ENCODE assay signal across 19 cellular contexts in genomic region chr3:143472731-143473523, GRCh38.
A peak's percentile ranks its signal among the peaks of the same experiment; 100 is the strongest.
DNase-seq lines count a peak whose midpoint lies in the region; ATAC-seq, FAIRE-seq and TF ChIP-seq lines count a peak whose summit lies in the region.
"Had no signal": no experiment of that assay in that cellular context is flagged by ENCODE, and none has a peak within 500 bp of the region (broad histone marks: within the 10 kb centered on the region; RNA-seq: fewer than 3 reads in every experiment).

No MANE protein-coding gene starts in this region.

- 95% methylated on average over 7 of the region's 7 CpGs; no CpG with 5 or more reads in 1 of the 2 experiments for WGBS in H1 (ENCODE audit: extremely low coverage in 1 of 2, insufficient coverage in 1 of 2, insufficient read length in 1 of 2, insufficient replicate concordance in 2 of 2, low coverage in 1 of 2, low lambda C conversion rate in 2 of 2, missing lambda C conversion rate in 1 of 2), 2 experiments

- H3K23ac ChIP-seq in H1 (ENCODE audit: insufficient read length), result no peak overlapping the region

- no peak overlapping the region for H2BK20ac ChIP-seq in H1 (ENCODE audit: low read length)

- no peaks in the 10 kb centered on the region for H3K23me2 ChIP-seq in H1 (ENCODE audit: low read depth, low read length)

- H3K79me1 ChIP-seq in H1 (ENCODE audit: low read depth, low read length), result no peaks in the 10 kb centered on the region

- H3K27ac ChIP-seq in H1 (ENCODE audit: low read depth, low read length) (no peak overlapping the region), left lung (no peak overlapping the region)
- H3K27ac ChIP-seq: 22Rv1 had no signal

- no peak overlapping the region for H3K4ac ChIP-seq in H1 (replicated peaks; ENCODE audit: insufficient read length, low read depth, low read length)

- H2BK120ac ChIP-seq in H1 (replicated peaks; ENCODE audit: low read depth, low read length), result no peak overlapping the region

- H3K14ac ChIP-seq in H1 (ENCODE audit: insufficient read length), result no peak overlapping the region

- no peaks in the 10 kb centered on the region for H3K79me2 ChIP-seq in H1 (ENCODE audit: control insufficient read depth in 1 of 2, insufficient read depth in 2 of 2, low read length in 2 of 2)

- no peak for TF ChIP-seq POLR2A in H1 (IDR thresholded peaks at IDR 0.05; ENCODE audit: control extremely low read depth in 1 of 2, low read depth in 2 of 2, low read length in 2 of 2)

- no peak overlapping the region for H3K9ac ChIP-seq in H1 (replicated peaks in 1 of 4; ENCODE audit: extremely low read depth in 1 of 4, low read depth in 3 of 4, low read length in 3 of 4)
- H3K9ac ChIP-seq: BLaER1 treated with 17β-estradiol and CSF1 and Interleukin-3, amounts not matched to agents 10 nM and 100 nM had no signal

- H4K8ac ChIP-seq in H1 (ENCODE audit: extremely low read depth, insufficient read depth, low read length), result no peak overlapping the region

- H3K9me3 ChIP-seq in H1 (ENCODE audit: insufficient read depth in 2 of 2, low read depth in 1 of 2, low read length in 1 of 2) (no peaks in the 10 kb centered on the region), left lung (no peaks in the 10 kb centered on the region)
- H3K9me3 ChIP-seq: BLaER1 treated with 17β-estradiol and CSF1 and Interleukin-3, amounts not matched to agents 10 nM and 100 nM had no signal

- no peak overlapping the region for H3K4me2 ChIP-seq in H1 (ENCODE audit: insufficient read depth in 1 of 2, low read depth in 2 of 2, low read length in 2 of 2)

- CTCF ChIA-PET in H1 (lab: Charles Lee; ENCODE audit: partially characterized antibody), result no interaction called here

- H3K56ac ChIP-seq in H1 (replicated peaks; ENCODE audit: insufficient read length, low read depth, low read length), result no peak overlapping the region

- H2AFZ ChIP-seq in H1 (ENCODE audit: low read length), result no peak overlapping the region

- H4K91ac ChIP-seq in H1 (replicated peaks; ENCODE audit: insufficient read length, low read length), result no peak overlapping the region

- no peak for TF ChIP-seq EP300 in H1 (IDR thresholded peaks at IDR 0.05; ENCODE audit: borderline replicate concordance in 1 of 2, low read depth in 2 of 2, low read length in 2 of 2)

- no peaks in the 10 kb centered on the region for H4K20me1 ChIP-seq in H1 (replicated peaks in 1 of 2; ENCODE audit: control insufficient read depth in 1 of 2, insufficient read depth in 2 of 2, low read length in 2 of 2)
- H4K20me1 ChIP-seq: BLaER1 treated with 17β-estradiol and CSF1 and Interleukin-3, amounts not matched to agents 10 nM and 100 nM had no signal

- POLR2A ChIA-PET in H1 (lab: Charles Lee; ENCODE audit: partially characterized antibody), result no interaction called here

- TF ChIP-seq CTCF in H1 (IDR thresholded peaks at IDR 0.05; ENCODE audit: control extremely low read depth in 1 of 3, insufficient read depth in 1 of 3, low read depth in 1 of 3, low read length in 3 of 3), result no peak
- no peak for TF ChIP-seq CTCF in left lung (IDR thresholded peaks at IDR 0.05)

- H2AK5ac ChIP-seq in H1 (ENCODE audit: low read depth, low read length), result 0 out of 2 replicates have a peak overlapping the region, but pooled peaks have one; percentile 75

- no peak overlapping the region for H3K18ac ChIP-seq in H1 (ENCODE audit: extremely low read depth, low read length)

- H3K27me3 ChIP-seq in H1 (replicated peaks in 1 of 4; ENCODE audit: control insufficient read depth in 3 of 4, extremely low read depth in 1 of 4, insufficient read depth in 3 of 4, low read length in 3 of 4) (no peaks in the 10 kb centered on the region), left lung (no peaks in the 10 kb centered on the region)
- H3K27me3 ChIP-seq: BLaER1 treated with 17β-estradiol and CSF1 and Interleukin-3, amounts not matched to agents 10 nM and 100 nM had no signal

- H3K36me3 ChIP-seq in H1 (ENCODE audit: control insufficient read depth in 2 of 4, insufficient read depth in 4 of 4, low read length in 3 of 4) (no peaks in the 10 kb centered on the region), left lung (no peaks in the 10 kb centered on the region)
- H3K36me3 ChIP-seq: HAP-1 had no signal

- no peak overlapping the region for H2BK15ac ChIP-seq in H1 (ENCODE audit: low read length)

- H3K4me1 ChIP-seq in H1 (replicated peaks in 1 of 4; ENCODE audit: control insufficient read depth in 3 of 4, insufficient read depth in 4 of 4, low read length in 3 of 4) (peaks cover 0 to 6% (median 5%) of the 10 kb centered on the region in 4 experiments; a peak in 4 of 7 replicates), left lung (no peaks in the 10 kb centered on the region)

- DNase-seq in Right ventricle myocardium inferior (ENCODE audit: missing footprints), result no peak
- DNase-seq in Right ventricle myocardium superior, result no peak
- DNase-seq in H1 (ENCODE audit: low read depth in 1 of 2, low spot score in 2 of 2), result no peak
- no peak for DNase-seq in left lung
- DNase-seq in activated CD4-positive, alpha-beta T cell treated with anti-CD3 and anti-CD28 coated beads for 1 hour, result no peak
- DNase-seq in NCI-H2196 treated with DMSO at 0.1 percent for 48 hours (lab: John Stamatoyannopoulos, UW; ENCODE audit: unreplicated experiment), result no peak
- DNase-seq: CD4-positive, alpha-beta memory T cell; DMS153; DMS79 treated with DMSO at 0.1 percent for 48 hours; EL; GOT3 had no signal

- H2BK5ac ChIP-seq in H1 (ENCODE audit: low read depth, low read length), result no peak overlapping the region

- TF ChIP-seq RAD21 in H1 (IDR thresholded peaks at IDR 0.05 in 1 of 2, conservative IDR thresholded peaks at IDR 0.05 in 1 of 2; ENCODE audit: low read depth in 2 of 2, low read length in 2 of 2), result no peak

- intact Hi-C loops in Right ventricle myocardium inferior (cut with DNase I), result no loop called here
- intact Hi-C loops in Right ventricle myocardium superior (cut with DNase I), result no loop called here
- intact Hi-C loops in left lung (cut with DNase I), result no loop called here

- H2BK12ac ChIP-seq in H1 (ENCODE audit: low read depth, low read length), result no peak overlapping the region

- H3K4me3 ChIP-seq in H1 (ENCODE audit: extremely low read depth in 1 of 4, insufficient read depth in 2 of 4, low read depth in 3 of 4, low read length in 4 of 4) (no peak overlapping the region), left lung (no peak overlapping the region)
- H3K4me3 ChIP-seq: BLaER1 treated with 17β-estradiol and CSF1 and Interleukin-3, amounts not matched to agents 10 nM and 100 nM; HAP-1 had no signal

- ATAC-seq in Right ventricle myocardium inferior, result peak; percentile 20
- no peak for ATAC-seq in Right ventricle myocardium superior (ENCODE audit: poor library complexity)
- ATAC-seq in left lung, result peak; percentile 34
- no peak for ATAC-seq in GM19023 (IDR thresholded peaks at IDR 0.05; ENCODE audit: unreplicated experiment)

- no peak overlapping the region for H4K5ac ChIP-seq in H1 (ENCODE audit: insufficient read length, low read depth, low read length)

- no peak for FAIRE-seq in H1 (lab: Jason Lieb, UNC)
- FAIRE-seq: G401.6, GM12891, GM19239, HTR-8/SVneo had no signal

TF ChIP-seq in H1, 55 proteins besides CTCF, POLR2A, EP300 and RAD21:
- TF ChIP-seq BACH1 (IDR thresholded peaks at IDR 0.05; ENCODE audit: low read length), result no peak
- TF ChIP-seq BCL11A (IDR thresholded peaks at IDR 0.05; ENCODE audit: low read depth in 2 of 2, low read length in 2 of 2), result no peak
- TF ChIP-seq JUN (IDR thresholded peaks at IDR 0.05; ENCODE audit: low read depth, low read length), result no peak
- no peak for TF ChIP-seq ZNF274 (IDR thresholded peaks at IDR 0.05; ENCODE audit: borderline replicate concordance, extremely low read depth, low read length)
- no peak for TF ChIP-seq SUZ12 (IDR thresholded peaks at IDR 0.05; ENCODE audit: low read length)
- no peak for TF ChIP-seq KDM5A (IDR thresholded peaks at IDR 0.05; ENCODE audit: low read length)
- no peak for TF ChIP-seq RBBP5 (IDR thresholded peaks at IDR 0.05; ENCODE audit: borderline replicate concordance, low read depth, low read length)
- TF ChIP-seq SP4 (IDR thresholded peaks at IDR 0.05; ENCODE audit: low read length), result no peak
- no peak for TF ChIP-seq TCF12 (IDR thresholded peaks at IDR 0.05; ENCODE audit: low read depth, low read length)
- no peak for TF ChIP-seq TAF7 (optimal IDR thresholded peaks at IDR 0.05; ENCODE audit: borderline replicate concordance, low read depth, low read length)
- no peak for TF ChIP-seq SP1 (IDR thresholded peaks at IDR 0.05; ENCODE audit: low read depth, low read length)
- TF ChIP-seq KDM1A (IDR thresholded peaks at IDR 0.05; ENCODE audit: borderline replicate concordance, low read length), result no peak
- no peak for TF ChIP-seq SRF (IDR thresholded peaks at IDR 0.05; ENCODE audit: low read depth, low read length)
- no peak for TF ChIP-seq POU5F1 (IDR thresholded peaks at IDR 0.05; ENCODE audit: low read depth, low read length)
- TF ChIP-seq CREB1 (IDR thresholded peaks at IDR 0.05), result no peak
- TF ChIP-seq POLR2AphosphoS5 (IDR thresholded peaks at IDR 0.05; ENCODE audit: low read depth, low read length), result no peak
- no peak for TF ChIP-seq GTF2F1 (IDR thresholded peaks at IDR 0.05; ENCODE audit: borderline replicate concordance, low read depth, low read length)
- TF ChIP-seq SP2 (IDR thresholded peaks at IDR 0.05; ENCODE audit: low read length), result no peak
- no peak for TF ChIP-seq GABPA (IDR thresholded peaks at IDR 0.05; ENCODE audit: borderline replicate concordance, insufficient read depth, low read length)
- no peak for TF ChIP-seq FOSL1 (IDR thresholded peaks at IDR 0.05; ENCODE audit: insufficient read depth, low read depth, low read length)

Comparison
In these comparisons a context has a peak if more than half of its experiments do, and no peak if none do; other contexts are left out.
1. ATAC-seq: peak in Right ventricle myocardium inferior (single experiment) and left lung (single experiment); none in Right ventricle myocardium superior (single experiment) and GM19023 (single experiment).